In the genomic region with DNA sequence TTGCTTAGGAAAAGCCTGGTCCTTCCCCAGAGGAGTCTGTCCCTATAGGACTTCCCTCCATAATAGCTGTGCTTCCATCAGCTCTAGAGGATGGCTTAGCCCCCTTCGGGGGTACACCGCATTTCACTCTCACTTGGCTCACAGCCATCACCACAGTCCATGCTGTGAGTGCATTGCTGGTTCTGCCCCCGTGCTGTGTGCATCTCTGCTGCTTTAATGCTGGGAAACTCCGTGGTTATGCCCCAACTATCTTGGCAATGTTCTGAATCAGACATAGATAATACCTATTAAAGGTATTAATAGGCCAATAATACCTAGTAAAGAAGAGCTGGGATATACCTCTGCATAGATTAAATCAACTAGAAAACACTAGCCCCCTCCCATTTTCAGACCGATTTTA, we compare ENCODE assay signal across 17 cellular contexts. TPM values are rescaled to one million over a fixed set of nuclear protein-coding genes. Genes with fewer than 3 reads are reported as not detected.
DNase-seq lines count a peak whose midpoint lies in the region; ATAC-seq and TF ChIP-seq lines count a peak whose summit lies in the region.
"Had no signal": no experiment of that assay in that cellular context is flagged by ENCODE, and none has a peak within 500 bp of the region (broad histone marks: within the 10 kb centered on the region; RNA-seq: fewer than 3 reads in every experiment).

No MANE protein-coding gene starts in this region.

- no peaks in the 10 kb centered on the region for H3K27me3 ChIP-seq in GM23338 (ENCODE audit: insufficient read depth)
- H3K27me3 ChIP-seq: BE2C had no signal

- no peak overlapping the region for H3K4me2 ChIP-seq in GM23338
- H3K4me2 ChIP-seq: KMS-11 had no signal

- no peaks in the 10 kb centered on the region for H3K36me3 ChIP-seq in GM23338 (ENCODE audit: insufficient read depth)
- H3K36me3 ChIP-seq: BE2C had no signal

- H3K4me1 Mint-ChIP-seq in GM23338 (peaks cover 4% of the 10 kb centered on the region; the same call in 1 of the 3 replicates), type B pancreatic cell (ENCODE audit: unreplicated experiment) (no peaks in the 10 kb centered on the region)
- peaks cover 1 to 4% of the 10 kb centered on the region in 2 donors for H3K4me1 Mint-ChIP-seq in stimulated activated naive B cell treated with anti-CD40 and anti-IgM and Interleukin-4, amounts not matched to agents 10 μg/mL and 1 μg/mL and 100 μg/mL, for 72 hours

- no peaks in the 10 kb centered on the region for H3K79me2 ChIP-seq in GM23338 (replicated peaks; ENCODE audit: insufficient read depth)

- ATAC-seq in GM23338 (no peak), GM18867 (IDR thresholded peaks at IDR 0.05; ENCODE audit: unreplicated experiment) (no peak)
- ATAC-seq in stimulated activated naive B cell treated with anti-CD40 and anti-IgM and Interleukin-4, amounts not matched to agents 10 μg/mL and 1 μg/mL and 100 μg/mL, for 72 hours (replicated peaks) = no peak
- ATAC-seq: HepG2 had no signal

- no peaks in the 10 kb centered on the region for H4K20me1 ChIP-seq in GM23338 (replicated peaks; ENCODE audit: insufficient read depth)

- in situ Hi-C loops in astrocyte of the cerebellum (cut with HindIII; ENCODE audit: low sequenced_read_pairs) = no loop called here

- H3K27me3 Mint-ChIP-seq in GM23338 (ENCODE audit: insufficient read depth, low read depth, poor library complexity) = no peaks in the 10 kb centered on the region
- no peaks in the 10 kb centered on the region for H3K27me3 Mint-ChIP-seq in stimulated activated naive B cell treated with anti-CD40 and anti-IgM and Interleukin-4, amounts not matched to agents 10 μg/mL and 1 μg/mL and 100 μg/mL, for 72 hours
- H3K27me3 Mint-ChIP-seq in type B pancreatic cell = no peaks in the 10 kb centered on the region
- H3K27me3 Mint-ChIP-seq: CD4-positive, alpha-beta memory T cell had no signal

- DNase-seq in GM12865 (ENCODE audit: low read depth) = peak; percentile 29
- no peak for DNase-seq in GM23338 (ENCODE audit: low spot score)
- DNase-seq in astrocyte of the cerebellum (ENCODE audit: low read depth) = peak; percentile 9
- DNase-seq in stimulated activated naive B cell treated with anti-CD40 and anti-IgM and Interleukin-4, amounts not matched to agents 10 μg/mL and 1 μg/mL and 100 μg/mL, for 72 hours = no peak
- DNase-seq in type B pancreatic cell (ENCODE audit: extremely low spot score, unreplicated experiment) = no peak
- no peak for DNase-seq in foreskin fibroblast
- DNase-seq: BE2C; CD4-positive, alpha-beta memory T cell; DMS153; DMS79 treated with DMSO at 0.1 percent for 48 hours; EL; GDM1; HCEC 1CT had no signal

- H3K4me1 ChIP-seq in GM23338 (ENCODE audit: insufficient read depth) = no peaks in the 10 kb centered on the region
- H3K4me1 ChIP-seq: BE2C had no signal

- no peak overlapping the region for H3K4me3 ChIP-seq in GM12865 (ENCODE audit: low read depth, low read length)
- H3K4me3 ChIP-seq in GM23338 = no peak overlapping the region
- H3K4me3 ChIP-seq in astrocyte of the cerebellum (ENCODE audit: low read depth, low read length) = no peak overlapping the region
- no peak overlapping the region for H3K4me3 ChIP-seq in foreskin fibroblast (ENCODE audit: low read depth in 1 of 2, low read length in 2 of 2)

- H2AFZ ChIP-seq in GM23338 = no peak overlapping the region

- 0 out of 2 replicates have a peak overlapping the region, but pooled peaks have one; percentile 30 for H3K27ac ChIP-seq in GM23338 (ENCODE audit: low read depth)
- H3K27ac ChIP-seq: C4-2B, KMS-11 had no signal

- no peaks in the 10 kb centered on the region for H3F3A ChIP-seq in GM23338 (replicated peaks; ENCODE audit: low read depth)

- H3K9me2 ChIP-seq in GM23338 (ENCODE audit: insufficient read depth) = no peaks in the 10 kb centered on the region

- H3K27ac Mint-ChIP-seq in GM23338 (no peak overlapping the region), type B pancreatic cell (no peak overlapping the region)
- peak overlapping the region; percentile 20 for H3K27ac Mint-ChIP-seq in stimulated activated naive B cell treated with anti-CD40 and anti-IgM and Interleukin-4, amounts not matched to agents 10 μg/mL and 1 μg/mL and 100 μg/mL, for 72 hours

- TF ChIP-seq CTCF in GM12865 (IDR thresholded peaks at IDR 0.05; ENCODE audit: insufficient read depth, low read depth, low read length, missing control alignments) = no peak
- no peak for TF ChIP-seq CTCF in GM23338 (conservative IDR thresholded peaks at IDR 0.05; ENCODE audit: low read depth in 2 of 2)
- no peak for TF ChIP-seq CTCF in astrocyte of the cerebellum (IDR thresholded peaks at IDR 0.05; ENCODE audit: low read depth, low read length, missing control alignments)
- no peak for TF ChIP-seq CTCF in type B pancreatic cell (conservative IDR thresholded peaks at IDR 0.05)
- no peak for TF ChIP-seq CTCF in foreskin fibroblast (IDR thresholded peaks at IDR 0.05; ENCODE audit: low read depth, low read length)

- peaks cover 5% of the 10 kb centered on the region; the same call in 1 of the 3 replicates for H3K36me3 Mint-ChIP-seq in GM23338 (ENCODE audit: low read depth)
- H3K36me3 Mint-ChIP-seq in stimulated activated naive B cell treated with anti-CD40 and anti-IgM and Interleukin-4, amounts not matched to agents 10 μg/mL and 1 μg/mL and 100 μg/mL, for 72 hours = peaks cover 11 to 23% of the 10 kb centered on the region in 2 donors
- peaks cover 19% of the 10 kb centered on the region for H3K36me3 Mint-ChIP-seq in type B pancreatic cell

- H3K4me3 Mint-ChIP-seq in GM23338 (no peak overlapping the region), type B pancreatic cell (no peak overlapping the region)
- no peak overlapping the region for H3K4me3 Mint-ChIP-seq in stimulated activated naive B cell treated with anti-CD40 and anti-IgM and Interleukin-4, amounts not matched to agents 10 μg/mL and 1 μg/mL and 100 μg/mL, for 72 hours
- H3K4me3 Mint-ChIP-seq: CD4-positive, alpha-beta memory T cell had no signal

- H3K9me3 Mint-ChIP-seq in GM23338 (no peaks in the 10 kb centered on the region), type B pancreatic cell (no peaks in the 10 kb centered on the region)
- no peaks in the 10 kb centered on the region for H3K9me3 Mint-ChIP-seq in stimulated activated naive B cell treated with anti-CD40 and anti-IgM and Interleukin-4, amounts not matched to agents 10 μg/mL and 1 μg/mL and 100 μg/mL, for 72 hours
- H3K9me3 Mint-ChIP-seq: CD4-positive, alpha-beta memory T cell had no signal

TF ChIP-seq in GM23338, 12 proteins besides CTCF, POLR2A, EP300 and RAD21 (continues in another document):
- TF ChIP-seq NANOG (IDR thresholded peaks at IDR 0.05; ENCODE audit: borderline replicate concordance) (no peak), EZH2phosphoT487 (IDR thresholded peaks at IDR 0.05; ENCODE audit: unreplicated experiment) (no peak), STAT1 (IDR thresholded peaks at IDR 0.05; ENCODE audit: unreplicated experiment) (no peak), POLR2AphosphoS5 (IDR thresholded peaks at IDR 0.05; ENCODE audit: low read depth) (no peak), ZNF331 (CRISPR knock-in tag; IDR thresholded peaks at IDR 0.05; ENCODE audit: low read depth) (no peak), EZH2 (IDR thresholded peaks at IDR 0.05; ENCODE audit: low read depth, unreplicated experiment) (no peak)
- TF ChIP-seq, protein P1, sequence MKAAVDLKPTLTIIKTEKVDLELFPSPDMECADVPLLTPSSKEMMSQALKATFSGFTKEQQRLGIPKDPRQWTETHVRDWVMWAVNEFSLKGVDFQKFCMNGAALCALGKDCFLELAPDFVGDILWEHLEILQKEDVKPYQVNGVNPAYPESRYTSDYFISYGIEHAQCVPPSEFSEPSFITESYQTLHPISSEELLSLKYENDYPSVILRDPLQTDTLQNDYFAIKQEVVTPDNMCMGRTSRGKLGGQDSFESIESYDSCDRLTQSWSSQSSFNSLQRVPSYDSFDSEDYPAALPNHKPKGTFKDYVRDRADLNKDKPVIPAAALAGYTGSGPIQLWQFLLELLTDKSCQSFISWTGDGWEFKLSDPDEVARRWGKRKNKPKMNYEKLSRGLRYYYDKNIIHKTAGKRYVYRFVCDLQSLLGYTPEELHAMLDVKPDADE (IDR thresholded peaks at IDR 0.05) = no peak

RNA-seq across cellular contexts. Expression of a gene that starts 58.3 kb away (rescaled TPM):
- 47.0 and 52.7 TPM in 2 replicates for total RNA-seq in GM23338 (2014; rRNA removed; shearing (Covaris generic))
- 35.1 and 42.0 TPM in 2 replicates for polyA plus RNA-seq in GM23338 (2016; fragmentation: Nextera tagmentation; extraction: Ambion mirVana)
- 23.3 and 26.8 TPM in 2 replicates for total RNA-seq in type B pancreatic cell (ENCODE audit: low replicate concordance)

Comparison
In these comparisons a context has a peak if more than half of its experiments do, and no peak if none do; other contexts are left out.
1. DNase-seq: peak in GM12865 (single experiment) and astrocyte of the cerebellum (single experiment); none in GM23338 (single experiment), stimulated activated naive B cell treated with anti-CD40 and anti-IgM and Interleukin-4, amounts not matched to agents 10 μg/mL and 1 μg/mL and 100 μg/mL, for 72 hours (single experiment), type B pancreatic cell (single experiment) and foreskin fibroblast (0 of 2).